18 cellular contexts compared by ENCODE assay signal in the genomic region with DNA sequence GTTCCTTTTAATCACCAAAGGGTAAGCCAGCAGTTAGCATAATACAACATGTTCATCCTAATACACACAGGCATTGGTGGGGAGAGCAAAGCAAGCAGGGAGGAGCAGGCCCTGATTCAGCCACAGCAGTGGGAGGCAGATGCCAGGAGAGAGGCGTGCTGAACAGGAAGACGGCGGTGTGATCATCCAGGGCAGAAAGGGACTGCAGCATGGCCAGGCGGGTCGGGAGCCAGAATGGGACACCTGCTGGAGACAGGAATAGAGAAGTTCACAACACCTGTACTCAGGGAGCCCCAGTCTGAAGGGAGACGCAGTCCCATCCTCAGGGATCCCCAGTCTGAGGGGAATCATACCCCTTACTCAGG.
"Had no signal": no experiment of that assay in that cellular context is flagged by ENCODE, and none has a peak within 500 bp of the region (broad histone marks: within the 10 kb centered on the region; RNA-seq: fewer than 3 reads in every experiment).

No MANE protein-coding gene starts in this region.

- H3K27me3 ChIP-seq: cardiac muscle cell, right atrium auricular region had no signal

- H3K9me3 Mint-ChIP-seq: activated CD4-positive, alpha-beta T cell treated with anti-CD3 and anti-CD28 coated beads, Interleukin-2, amount 10 ng/mL, durations not matched to agents 24 days and 14 days had no signal

- H3K4me3 ChIP-seq: cardiac muscle cell, prostate gland, right atrium auricular region, tibial artery had no signal

- H3K4me1 Mint-ChIP-seq: activated CD4-positive, alpha-beta T cell treated with anti-CD3 and anti-CD28 coated beads, Interleukin-2, amount 10 ng/mL, durations not matched to agents 24 days and 14 days; activated naive CD8-positive, alpha-beta T cell treated with anti-CD3 and anti-CD28 coated beads for 36 hours; activated T-helper 17 cell treated with anti-CD3 and anti-CD28 coated beads, Interleukin-2, amount 50 U/mL, for 72 hours had no signal

- H3K4me3 Mint-ChIP-seq: activated CD4-positive, alpha-beta T cell treated with anti-CD3 and anti-CD28 coated beads, Interleukin-2, amount 10 ng/mL, durations not matched to agents 24 days and 14 days; activated CD8-positive, alpha-beta T cell treated with anti-CD3 and anti-CD28 coated beads for 36 hours; activated naive CD8-positive, alpha-beta T cell treated with anti-CD3 and anti-CD28 coated beads for 36 hours; activated T-helper 17 cell treated with anti-CD3 and anti-CD28 coated beads, Interleukin-2, amount 50 U/mL, for 72 hours had no signal

- ATAC-seq: activated CD8-positive, alpha-beta T cell treated with anti-CD3 and anti-CD28 coated beads for 36 hours; activated T-helper 17 cell treated with anti-CD3 and anti-CD28 coated beads, Interleukin-2, amount 50 U/mL, for 72 hours; left ventricle myocardium superior; stimulated activated naive CD8-positive, alpha-beta T cell treated with anti-CD3 and anti-CD28 coated beads, Interleukin-15, Interleukin-2, amounts not matched to agents 100 U/mL and 50 U/mL, for 24 hours had no signal

- H3K36me3 Mint-ChIP-seq: activated naive CD8-positive, alpha-beta T cell treated with anti-CD3 and anti-CD28 coated beads for 36 hours had no signal

- H3K27ac ChIP-seq: cardiac muscle cell, epithelial cell of prostate, prostate gland, right atrium auricular region, tibial artery had no signal

- H3K9me3 ChIP-seq: prostate gland had no signal

- H3K27ac Mint-ChIP-seq: activated CD4-positive, alpha-beta T cell treated with anti-CD3 and anti-CD28 coated beads, Interleukin-2, amount 10 ng/mL, durations not matched to agents 24 days and 14 days; activated CD8-positive, alpha-beta T cell treated with anti-CD3 and anti-CD28 coated beads for 36 hours; activated naive CD8-positive, alpha-beta T cell treated with anti-CD3 and anti-CD28 coated beads for 36 hours; activated T-helper 17 cell treated with anti-CD3 and anti-CD28 coated beads, Interleukin-2, amount 50 U/mL, for 72 hours had no signal

- H3K36me3 ChIP-seq: cardiac muscle cell, prostate gland, right atrium auricular region, tibial artery had no signal

- H3K4me1 ChIP-seq: prostate gland, right atrium auricular region, tibial artery had no signal

- DNase-seq: activated CD4-positive, alpha-beta T cell treated with anti-CD3 and anti-CD28 coated beads, Interleukin-2, amount 10 ng/mL, durations not matched to agents 24 days and 14 days; activated CD8-positive, alpha-beta T cell treated with anti-CD3 and anti-CD28 coated beads for 36 hours; activated naive CD4-positive, alpha-beta T cell; activated naive CD8-positive, alpha-beta T cell treated with anti-CD3 and anti-CD28 coated beads for 36 hours; activated T-cell treated with anti-CD3 and anti-CD28 coated beads, Interleukin-2, amount 50 U/mL, for 1 hour; amniotic stem cell; dermis blood vessel endothelial cell; kidney; left ventricle myocardium superior; stimulated activated CD4-positive, alpha-beta T cell treated with anti-CD3 and anti-CD28 coated beads, Interleukin-2, amount 100 ng/mL, for 24 hours; stimulated activated naive CD8-positive, alpha-beta T cell treated with anti-CD3 and anti-CD28 coated beads, Interleukin-15, Interleukin-2, amounts not matched to agents 100 U/mL and 50 U/mL, for 24 hours; substantia nigra; tibial artery had no signal
